2 cellular contexts compared by ENCODE assay signal in genomic region chr10:82847242-82847641, GRCh38.
A peak's percentile ranks its signal among the peaks of the same experiment; 100 is the strongest.
TF ChIP-seq lines count a peak whose summit lies in the region.

No MANE protein-coding gene starts in this region.

TF ChIP-seq in GM12878, 131 proteins besides CTCF, POLR2A, EP300 and RAD21:
- TF ChIP-seq GABPA (IDR thresholded peaks at IDR 0.05; ENCODE audit: low read depth) (no peak), ZNF24 (IDR thresholded peaks at IDR 0.05) (peak; percentile 90)

TF ChIP-seq in K562, 482 proteins besides CTCF, POLR2A, EP300 and RAD21:
- TF ChIP-seq TFE3 (CRISPR knock-in tag; IDR thresholded peaks at IDR 0.05) (peak; percentile 68), SRF (CRISPR knock-in tag; IDR thresholded peaks at IDR 0.05) (no peak)
